Comparison of ENCODE assay signal across 1 cellular context in the genomic region with DNA sequence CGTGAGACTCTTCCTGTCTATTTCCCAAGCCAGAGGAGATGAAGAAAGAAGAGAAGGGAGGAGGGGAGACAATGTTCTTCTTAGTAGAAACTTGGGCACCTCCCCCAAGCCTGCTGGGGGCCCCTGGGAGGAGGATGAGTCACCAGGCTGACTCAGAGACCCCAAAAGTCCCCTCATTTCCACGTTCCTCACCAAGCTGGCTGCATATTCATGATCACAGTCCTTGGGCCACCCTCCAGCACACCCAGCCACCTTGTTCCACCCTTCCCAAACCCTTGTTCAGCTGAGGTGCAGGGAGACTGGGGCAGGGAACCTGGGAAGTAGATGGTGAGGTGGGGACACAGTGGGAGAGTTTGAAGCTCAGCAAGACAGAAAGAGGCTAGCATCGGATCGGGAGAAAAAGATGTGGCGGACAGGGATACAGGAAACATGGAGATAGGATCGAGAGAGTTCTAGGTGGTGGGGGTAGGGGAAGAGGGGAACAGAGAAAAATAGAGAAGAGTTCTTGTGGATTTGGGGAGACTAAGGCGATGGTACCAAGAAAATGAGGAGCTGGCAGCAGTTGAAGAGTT.
TF ChIP-seq lines count a peak whose summit lies in the region.

No MANE protein-coding gene starts in this region.

TF ChIP-seq in endothelial cell of umbilical vein, 7 proteins besides CTCF, POLR2A, EP300 and RAD21:
- TF ChIP-seq FOS (IDR thresholded peaks at IDR 0.05; ENCODE audit: borderline replicate concordance, insufficient read depth, low read length) (peak; percentile 89), EZH2 (IDR thresholded peaks at IDR 0.05; ENCODE audit: borderline replicate concordance, low read depth, low read length, severe bottlenecking) (no peak), JUN (IDR thresholded peaks at IDR 0.05; ENCODE audit: borderline replicate concordance, insufficient read depth, insufficient read length, low read depth) (peak; percentile 60), POLR2AphosphoS5 (IDR thresholded peaks at IDR 0.05; ENCODE audit: insufficient read depth, low read depth, low read length) (peak; percentile 39), GATA2 (IDR thresholded peaks at IDR 0.05; ENCODE audit: insufficient read depth, insufficient read length, low read depth, low read length) (no peak), MYC (IDR thresholded peaks at IDR 0.05; ENCODE audit: low read depth, low read length) (no peak)
- TF ChIP-seq, protein P1, sequence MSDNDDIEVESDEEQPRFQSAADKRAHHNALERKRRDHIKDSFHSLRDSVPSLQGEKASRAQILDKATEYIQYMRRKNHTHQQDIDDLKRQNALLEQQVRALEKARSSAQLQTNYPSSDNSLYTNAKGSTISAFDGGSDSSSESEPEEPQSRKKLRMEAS (IDR thresholded peaks at IDR 0.05; ENCODE audit: insufficient read depth, insufficient read length): no peak
